Comparison of ENCODE assay signal across 1 cellular context in the genomic region with DNA sequence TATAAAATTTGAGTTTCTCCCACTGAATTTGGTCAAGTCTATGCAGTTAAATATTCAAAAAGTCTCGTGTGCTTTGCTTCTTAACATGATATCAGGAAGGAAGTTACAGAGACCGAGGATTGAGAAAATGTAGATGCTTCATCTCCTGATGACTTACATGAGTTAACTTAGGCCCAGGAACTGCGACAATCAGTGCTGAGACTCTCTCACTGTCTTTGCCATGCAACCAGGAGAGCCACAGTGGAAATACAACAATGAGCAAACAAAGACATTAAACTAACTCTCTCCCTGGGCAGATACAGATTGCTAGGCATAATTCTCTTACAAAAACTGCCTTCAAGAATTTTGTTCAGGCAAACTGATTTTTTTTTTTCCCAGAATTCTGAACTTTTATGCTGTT.
TF ChIP-seq lines count a peak whose summit lies in the region.

No MANE protein-coding gene starts in this region.

TF ChIP-seq in endothelial cell of umbilical vein, 7 proteins besides CTCF, POLR2A, EP300 and RAD21:
- no peak for TF ChIP-seq EZH2 (IDR thresholded peaks at IDR 0.05; ENCODE audit: borderline replicate concordance, low read depth, low read length, severe bottlenecking)
- TF ChIP-seq MYC (IDR thresholded peaks at IDR 0.05; ENCODE audit: low read depth, low read length): no peak
- no peak for TF ChIP-seq POLR2AphosphoS5 (IDR thresholded peaks at IDR 0.05; ENCODE audit: insufficient read depth, low read depth, low read length)
- TF ChIP-seq, protein P1, sequence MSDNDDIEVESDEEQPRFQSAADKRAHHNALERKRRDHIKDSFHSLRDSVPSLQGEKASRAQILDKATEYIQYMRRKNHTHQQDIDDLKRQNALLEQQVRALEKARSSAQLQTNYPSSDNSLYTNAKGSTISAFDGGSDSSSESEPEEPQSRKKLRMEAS (IDR thresholded peaks at IDR 0.05; ENCODE audit: insufficient read depth, insufficient read length): no peak
- TF ChIP-seq GATA2 (IDR thresholded peaks at IDR 0.05; ENCODE audit: insufficient read depth, insufficient read length, low read depth, low read length): no peak
- no peak for TF ChIP-seq FOS (IDR thresholded peaks at IDR 0.05; ENCODE audit: borderline replicate concordance, insufficient read depth, low read length)
- TF ChIP-seq JUN (IDR thresholded peaks at IDR 0.05; ENCODE audit: borderline replicate concordance, insufficient read depth, insufficient read length, low read depth): no peak
